In the genomic region with DNA sequence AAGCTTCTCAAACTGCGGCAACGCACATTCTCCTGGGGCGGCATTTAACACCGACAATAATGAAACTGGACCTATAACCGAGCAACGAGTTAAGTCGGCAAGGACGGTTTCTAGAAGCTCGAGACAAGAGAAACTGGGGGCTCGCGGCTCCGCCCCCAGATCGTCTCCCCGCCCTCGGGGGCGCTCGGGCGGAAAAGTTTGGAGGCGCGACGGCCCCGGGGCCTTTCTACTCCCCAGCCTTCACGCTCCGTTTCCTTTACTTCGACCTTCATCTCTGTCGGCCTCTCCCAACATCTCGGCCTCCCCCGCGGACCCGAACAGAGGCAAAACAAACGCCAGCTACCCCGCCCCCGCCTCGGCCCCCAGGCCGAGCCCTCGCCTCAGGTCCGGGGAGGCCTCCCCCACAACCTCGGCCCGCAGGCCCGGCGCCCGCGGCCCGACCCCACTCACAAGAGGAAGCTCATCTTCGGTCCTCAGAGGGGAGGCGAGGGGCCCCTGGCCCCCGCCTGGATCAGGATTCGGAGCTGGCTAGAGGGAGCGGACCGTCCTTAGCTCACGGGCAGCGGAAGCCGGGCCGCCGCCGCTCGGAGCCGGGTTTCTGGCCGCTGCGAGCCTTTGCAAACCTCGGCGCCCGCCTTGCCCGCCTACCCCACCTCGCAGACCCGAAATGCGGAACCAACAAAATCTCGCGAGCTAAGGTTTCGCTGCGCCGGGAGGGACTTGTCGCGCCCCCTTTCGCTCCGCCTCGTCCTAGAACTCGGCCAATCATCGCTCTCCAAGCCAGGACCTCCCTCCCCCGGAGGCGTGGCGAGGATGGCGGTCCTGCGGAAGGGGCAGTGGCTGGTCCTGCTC, we compare ENCODE assay signal across 1 cellular context.
A peak's percentile ranks its signal among the peaks of the same experiment; 100 is the strongest.
TF ChIP-seq lines count a peak whose summit lies in the region.

A gene (minus strand): TSS at position 669 of the 852 bp plus-strand sequence. CDS start 205 bp downstream, at position 464.

TF ChIP-seq in HepG2, 621 proteins besides CTCF, POLR2A, EP300 and RAD21 (continued from another document and continues in another):
- TF ChIP-seq JARID2 (CRISPR knock-in tag; IDR thresholded peaks at IDR 0.05; ENCODE audit: insufficient replicate concordance) (no peak), ZNF441 (CRISPR knock-in tag; IDR thresholded peaks at IDR 0.05; ENCODE audit: borderline replicate concordance) (peak; percentile 53; the same call in 1 of the 2 replicates), ZNF367 (CRISPR knock-in tag; IDR thresholded peaks at IDR 0.05; ENCODE audit: borderline replicate concordance) (0 out of 2 replicates have a peak, but pooled peaks have one; percentile 9), ZNF737 (CRISPR knock-in tag; IDR thresholded peaks at IDR 0.05; ENCODE audit: borderline replicate concordance) (0 out of 2 replicates have a peak, but pooled peaks have one; percentile 19), POGZ (CRISPR knock-in tag; IDR thresholded peaks at IDR 0.05) (peak; percentile 86), NBN (conservative IDR thresholded peaks at IDR 0.05) (no peak), HDAC6 (IDR thresholded peaks at IDR 0.05; ENCODE audit: low read depth, low read length) (no peak), ZNF260 (CRISPR knock-in tag; IDR thresholded peaks at IDR 0.05; ENCODE audit: borderline replicate concordance, low read depth) (no peak), ZNF788 (CRISPR knock-in tag; IDR thresholded peaks at IDR 0.05; ENCODE audit: borderline replicate concordance) (no peak; the same call in 1 of the 2 replicates), FOXO1 (CRISPR knock-in tag; IDR thresholded peaks at IDR 0.05) (no peak; the same call in 1 of the 2 replicates), ATRX (CRISPR knock-in tag; IDR thresholded peaks at IDR 0.05; ENCODE audit: borderline replicate concordance) (no peak), ZNF333 (CRISPR knock-in tag; IDR thresholded peaks at IDR 0.05; ENCODE audit: borderline replicate concordance) (no peak), ZC3H4 (CRISPR knock-in tag; IDR thresholded peaks at IDR 0.05; ENCODE audit: borderline replicate concordance) (no peak), ZNF256 (CRISPR knock-in tag; conservative IDR thresholded peaks at IDR 0.05) (no peak; the same call in 1 of the 2 replicates), TP53 (CRISPR knock-in tag; conservative IDR thresholded peaks at IDR 0.05) (no peak), ZBTB8A (CRISPR knock-in tag; IDR thresholded peaks at IDR 0.05; ENCODE audit: borderline replicate concordance, low read depth) (peak; percentile 76; the same call in 1 of the 2 replicates), ZNF883 (CRISPR knock-in tag; IDR thresholded peaks at IDR 0.05; ENCODE audit: not compliant biosample characterization) (peak; percentile 78), ARNT (IDR thresholded peaks at IDR 0.05) (no peak), ZNF230 (CRISPR knock-in tag; IDR thresholded peaks at IDR 0.05) (peak; percentile 84; the same call in 1 of the 2 replicates), TMF1 (CRISPR knock-in tag; IDR thresholded peaks at IDR 0.05; ENCODE audit: low read depth) (peak; percentile 45; the same call in 1 of the 2 replicates), NFATC3 (CRISPR knock-in tag; IDR thresholded peaks at IDR 0.05) (no peak), JDP2 (CRISPR knock-in tag; IDR thresholded peaks at IDR 0.05; ENCODE audit: borderline replicate concordance) (no peak), MIXL1 (CRISPR knock-in tag; IDR thresholded peaks at IDR 0.05) (no peak), HCFC1 (IDR thresholded peaks at IDR 0.05; ENCODE audit: low read depth, low read length) (peak; percentile 35; the same call in 1 of the 2 replicates), CBFB (CRISPR knock-in tag; IDR thresholded peaks at IDR 0.05) (0 out of 2 replicates have a peak, but pooled peaks have one; percentile 24)
- TF ChIP-seq, protein P1, sequence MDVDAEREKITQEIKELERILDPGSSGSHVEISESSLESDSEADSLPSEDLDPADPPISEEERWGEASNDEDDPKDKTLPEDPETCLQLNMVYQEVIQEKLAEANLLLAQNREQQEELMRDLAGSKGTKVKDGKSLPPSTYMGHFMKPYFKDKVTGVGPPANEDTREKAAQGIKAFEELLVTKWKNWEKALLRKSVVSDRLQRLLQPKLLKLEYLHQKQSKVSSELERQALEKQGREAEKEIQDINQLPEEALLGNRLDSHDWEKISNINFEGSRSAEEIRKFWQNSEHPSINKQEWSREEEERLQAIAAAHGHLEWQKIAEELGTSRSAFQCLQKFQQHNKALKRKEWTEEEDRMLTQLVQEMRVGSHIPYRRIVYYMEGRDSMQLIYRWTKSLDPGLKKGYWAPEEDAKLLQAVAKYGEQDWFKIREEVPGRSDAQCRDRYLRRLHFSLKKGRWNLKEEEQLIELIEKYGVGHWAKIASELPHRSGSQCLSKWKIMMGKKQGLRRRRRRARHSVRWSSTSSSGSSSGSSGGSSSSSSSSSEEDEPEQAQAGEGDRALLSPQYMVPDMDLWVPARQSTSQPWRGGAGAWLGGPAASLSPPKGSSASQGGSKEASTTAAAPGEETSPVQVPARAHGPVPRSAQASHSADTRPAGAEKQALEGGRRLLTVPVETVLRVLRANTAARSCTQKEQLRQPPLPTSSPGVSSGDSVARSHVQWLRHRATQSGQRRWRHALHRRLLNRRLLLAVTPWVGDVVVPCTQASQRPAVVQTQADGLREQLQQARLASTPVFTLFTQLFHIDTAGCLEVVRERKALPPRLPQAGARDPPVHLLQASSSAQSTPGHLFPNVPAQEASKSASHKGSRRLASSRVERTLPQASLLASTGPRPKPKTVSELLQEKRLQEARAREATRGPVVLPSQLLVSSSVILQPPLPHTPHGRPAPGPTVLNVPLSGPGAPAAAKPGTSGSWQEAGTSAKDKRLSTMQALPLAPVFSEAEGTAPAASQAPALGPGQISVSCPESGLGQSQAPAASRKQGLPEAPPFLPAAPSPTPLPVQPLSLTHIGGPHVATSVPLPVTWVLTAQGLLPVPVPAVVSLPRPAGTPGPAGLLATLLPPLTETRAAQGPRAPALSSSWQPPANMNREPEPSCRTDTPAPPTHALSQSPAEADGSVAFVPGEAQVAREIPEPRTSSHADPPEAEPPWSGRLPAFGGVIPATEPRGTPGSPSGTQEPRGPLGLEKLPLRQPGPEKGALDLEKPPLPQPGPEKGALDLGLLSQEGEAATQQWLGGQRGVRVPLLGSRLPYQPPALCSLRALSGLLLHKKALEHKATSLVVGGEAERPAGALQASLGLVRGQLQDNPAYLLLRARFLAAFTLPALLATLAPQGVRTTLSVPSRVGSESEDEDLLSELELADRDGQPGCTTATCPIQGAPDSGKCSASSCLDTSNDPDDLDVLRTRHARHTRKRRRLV (CRISPR knock-in tag; IDR thresholded peaks at IDR 0.05), result no peak
- TF ChIP-seq, protein P2, sequence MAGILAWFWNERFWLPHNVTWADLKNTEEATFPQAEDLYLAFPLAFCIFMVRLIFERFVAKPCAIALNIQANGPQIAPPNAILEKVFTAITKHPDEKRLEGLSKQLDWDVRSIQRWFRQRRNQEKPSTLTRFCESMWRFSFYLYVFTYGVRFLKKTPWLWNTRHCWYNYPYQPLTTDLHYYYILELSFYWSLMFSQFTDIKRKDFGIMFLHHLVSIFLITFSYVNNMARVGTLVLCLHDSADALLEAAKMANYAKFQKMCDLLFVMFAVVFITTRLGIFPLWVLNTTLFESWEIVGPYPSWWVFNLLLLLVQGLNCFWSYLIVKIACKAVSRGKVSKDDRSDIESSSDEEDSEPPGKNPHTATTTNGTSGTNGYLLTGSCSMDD (CRISPR knock-in tag; IDR thresholded peaks at IDR 0.05), result no peak
- TF ChIP-seq, protein P3, sequence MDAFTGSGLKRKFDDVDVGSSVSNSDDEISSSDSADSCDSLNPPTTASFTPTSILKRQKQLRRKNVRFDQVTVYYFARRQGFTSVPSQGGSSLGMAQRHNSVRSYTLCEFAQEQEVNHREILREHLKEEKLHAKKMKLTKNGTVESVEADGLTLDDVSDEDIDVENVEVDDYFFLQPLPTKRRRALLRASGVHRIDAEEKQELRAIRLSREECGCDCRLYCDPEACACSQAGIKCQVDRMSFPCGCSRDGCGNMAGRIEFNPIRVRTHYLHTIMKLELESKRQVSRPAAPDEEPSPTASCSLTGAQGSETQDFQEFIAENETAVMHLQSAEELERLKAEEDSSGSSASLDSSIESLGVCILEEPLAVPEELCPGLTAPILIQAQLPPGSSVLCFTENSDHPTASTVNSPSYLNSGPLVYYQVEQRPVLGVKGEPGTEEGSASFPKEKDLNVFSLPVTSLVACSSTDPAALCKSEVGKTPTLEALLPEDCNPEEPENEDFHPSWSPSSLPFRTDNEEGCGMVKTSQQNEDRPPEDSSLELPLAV (CRISPR knock-in tag; conservative IDR thresholded peaks at IDR 0.05; ENCODE audit: low read depth), result no peak
- TF ChIP-seq, protein P4, sequence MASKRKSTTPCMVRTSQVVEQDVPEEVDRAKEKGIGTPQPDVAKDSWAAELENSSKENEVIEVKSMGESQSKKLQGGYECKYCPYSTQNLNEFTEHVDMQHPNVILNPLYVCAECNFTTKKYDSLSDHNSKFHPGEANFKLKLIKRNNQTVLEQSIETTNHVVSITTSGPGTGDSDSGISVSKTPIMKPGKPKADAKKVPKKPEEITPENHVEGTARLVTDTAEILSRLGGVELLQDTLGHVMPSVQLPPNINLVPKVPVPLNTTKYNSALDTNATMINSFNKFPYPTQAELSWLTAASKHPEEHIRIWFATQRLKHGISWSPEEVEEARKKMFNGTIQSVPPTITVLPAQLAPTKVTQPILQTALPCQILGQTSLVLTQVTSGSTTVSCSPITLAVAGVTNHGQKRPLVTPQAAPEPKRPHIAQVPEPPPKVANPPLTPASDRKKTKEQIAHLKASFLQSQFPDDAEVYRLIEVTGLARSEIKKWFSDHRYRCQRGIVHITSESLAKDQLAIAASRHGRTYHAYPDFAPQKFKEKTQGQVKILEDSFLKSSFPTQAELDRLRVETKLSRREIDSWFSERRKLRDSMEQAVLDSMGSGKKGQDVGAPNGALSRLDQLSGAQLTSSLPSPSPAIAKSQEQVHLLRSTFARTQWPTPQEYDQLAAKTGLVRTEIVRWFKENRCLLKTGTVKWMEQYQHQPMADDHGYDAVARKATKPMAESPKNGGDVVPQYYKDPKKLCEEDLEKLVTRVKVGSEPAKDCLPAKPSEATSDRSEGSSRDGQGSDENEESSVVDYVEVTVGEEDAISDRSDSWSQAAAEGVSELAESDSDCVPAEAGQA (IDR thresholded peaks at IDR 0.05; ENCODE audit: low read depth), result no peak
- TF ChIP-seq, protein P4 (CRISPR knock-in tag; IDR thresholded peaks at IDR 0.05; ENCODE audit: borderline replicate concordance), result no peak
- TF ChIP-seq, protein P5, sequence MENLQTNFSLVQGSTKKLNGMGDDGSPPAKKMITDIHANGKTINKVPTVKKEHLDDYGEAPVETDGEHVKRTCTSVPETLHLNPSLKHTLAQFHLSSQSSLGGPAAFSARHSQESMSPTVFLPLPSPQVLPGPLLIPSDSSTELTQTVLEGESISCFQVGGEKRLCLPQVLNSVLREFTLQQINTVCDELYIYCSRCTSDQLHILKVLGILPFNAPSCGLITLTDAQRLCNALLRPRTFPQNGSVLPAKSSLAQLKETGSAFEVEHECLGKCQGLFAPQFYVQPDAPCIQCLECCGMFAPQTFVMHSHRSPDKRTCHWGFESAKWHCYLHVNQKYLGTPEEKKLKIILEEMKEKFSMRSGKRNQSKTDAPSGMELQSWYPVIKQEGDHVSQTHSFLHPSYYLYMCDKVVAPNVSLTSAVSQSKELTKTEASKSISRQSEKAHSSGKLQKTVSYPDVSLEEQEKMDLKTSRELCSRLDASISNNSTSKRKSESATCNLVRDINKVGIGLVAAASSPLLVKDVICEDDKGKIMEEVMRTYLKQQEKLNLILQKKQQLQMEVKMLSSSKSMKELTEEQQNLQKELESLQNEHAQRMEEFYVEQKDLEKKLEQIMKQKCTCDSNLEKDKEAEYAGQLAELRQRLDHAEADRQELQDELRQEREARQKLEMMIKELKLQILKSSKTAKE (CRISPR knock-in tag; IDR thresholded peaks at IDR 0.05; ENCODE audit: borderline replicate concordance), result no peak
- TF ChIP-seq, protein P6, sequence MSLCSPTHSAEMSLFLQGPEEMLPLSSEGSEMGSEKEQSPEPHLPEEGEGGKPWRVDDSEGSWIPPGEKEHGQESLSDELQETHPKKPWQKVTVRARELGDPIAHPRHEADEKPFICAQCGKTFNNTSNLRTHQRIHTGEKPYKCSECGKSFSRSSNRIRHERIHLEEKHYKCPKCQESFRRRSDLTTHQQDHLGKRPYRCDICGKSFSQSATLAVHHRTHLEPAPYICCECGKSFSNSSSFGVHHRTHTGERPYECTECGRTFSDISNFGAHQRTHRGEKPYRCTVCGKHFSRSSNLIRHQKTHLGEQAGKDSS (CRISPR knock-in tag; IDR thresholded peaks at IDR 0.05; ENCODE audit: borderline replicate concordance, low read depth), result peak; percentile 60; the same call in 1 of the 2 replicates
- TF ChIP-seq, protein P7, sequence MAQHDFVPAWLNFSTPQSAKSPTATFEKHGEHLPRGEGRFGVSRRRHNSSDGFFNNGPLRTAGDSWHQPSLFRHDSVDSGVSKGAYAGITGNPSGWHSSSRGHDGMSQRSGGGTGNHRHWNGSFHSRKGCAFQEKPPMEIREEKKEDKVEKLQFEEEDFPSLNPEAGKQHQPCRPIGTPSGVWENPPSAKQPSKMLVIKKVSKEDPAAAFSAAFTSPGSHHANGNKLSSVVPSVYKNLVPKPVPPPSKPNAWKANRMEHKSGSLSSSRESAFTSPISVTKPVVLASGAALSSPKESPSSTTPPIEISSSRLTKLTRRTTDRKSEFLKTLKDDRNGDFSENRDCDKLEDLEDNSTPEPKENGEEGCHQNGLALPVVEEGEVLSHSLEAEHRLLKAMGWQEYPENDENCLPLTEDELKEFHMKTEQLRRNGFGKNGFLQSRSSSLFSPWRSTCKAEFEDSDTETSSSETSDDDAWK (CRISPR knock-in tag; IDR thresholded peaks at IDR 0.05), result no peak
- TF ChIP-seq, protein P8, sequence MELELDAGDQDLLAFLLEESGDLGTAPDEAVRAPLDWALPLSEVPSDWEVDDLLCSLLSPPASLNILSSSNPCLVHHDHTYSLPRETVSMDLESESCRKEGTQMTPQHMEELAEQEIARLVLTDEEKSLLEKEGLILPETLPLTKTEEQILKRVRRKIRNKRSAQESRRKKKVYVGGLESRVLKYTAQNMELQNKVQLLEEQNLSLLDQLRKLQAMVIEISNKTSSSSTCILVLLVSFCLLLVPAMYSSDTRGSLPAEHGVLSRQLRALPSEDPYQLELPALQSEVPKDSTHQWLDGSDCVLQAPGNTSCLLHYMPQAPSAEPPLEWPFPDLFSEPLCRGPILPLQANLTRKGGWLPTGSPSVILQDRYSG (CRISPR knock-in tag; IDR thresholded peaks at IDR 0.05), result peak; percentile 79
- TF ChIP-seq, protein P9, sequence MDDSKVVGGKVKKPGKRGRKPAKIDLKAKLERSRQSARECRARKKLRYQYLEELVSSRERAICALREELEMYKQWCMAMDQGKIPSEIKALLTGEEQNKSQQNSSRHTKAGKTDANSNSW (CRISPR knock-in tag; IDR thresholded peaks at IDR 0.05; ENCODE audit: borderline replicate concordance), result no peak; the same call in 1 of the 2 replicates
